8 cellular contexts compared by ENCODE assay signal in genomic region chr3:136860541-136860940, GRCh38. TPM values are rescaled to one million over a fixed set of nuclear protein-coding genes. Genes with fewer than 3 reads are reported as not detected.
A peak's percentile ranks its signal among the peaks of the same experiment; 100 is the strongest.
DNase-seq lines count a peak whose midpoint lies in the region; ATAC-seq and TF ChIP-seq lines count a peak whose summit lies in the region.

No MANE protein-coding gene starts in this region.

- H3K4me3 ChIP-seq in GM06990 (replicated peaks; ENCODE audit: low read depth, low read length) (peak overlapping the region; percentile 71), coronary artery (no peak overlapping the region)

- no peak overlapping the region for H3K27ac ChIP-seq in coronary artery

- H3K9me3 Mint-ChIP-seq in effector memory CD8-positive, alpha-beta T cell = peaks cover 3 to 5% of the 10 kb centered on the region in 2 donors
- H3K9me3 Mint-ChIP-seq in progenitor cell of endocrine pancreas (ENCODE audit: low read depth) = no peaks in the 10 kb centered on the region

- no peak for ATAC-seq in effector memory CD8-positive, alpha-beta T cell (replicated peaks)
- no peak for ATAC-seq in HG03439 (IDR thresholded peaks at IDR 0.05; ENCODE audit: unreplicated experiment)
- no peak for ATAC-seq in left ventricle myocardium superior

- no peaks in the 10 kb centered on the region for H3K27me3 ChIP-seq in GM06990 (replicated peaks; ENCODE audit: control insufficient read depth, insufficient read depth, low read length)

- peak overlapping the region; percentile 94 to 96 for H3K27ac Mint-ChIP-seq in effector memory CD8-positive, alpha-beta T cell
- H3K27ac Mint-ChIP-seq in progenitor cell of endocrine pancreas = peak overlapping the region; percentile 96

- intact Hi-C loops in left ventricle myocardium superior (cut with micrococcal nuclease) = no loop called here

- TF ChIP-seq CTCF in GM06990 (IDR thresholded peaks at IDR 0.05; ENCODE audit: insufficient read depth, low read length, poor library complexity, severe bottlenecking) (no peak), progenitor cell of endocrine pancreas (IDR thresholded peaks at IDR 0.05; ENCODE audit: unreplicated experiment) (no peak), coronary artery (IDR thresholded peaks at IDR 0.05) (no peak)

- peaks cover 22% of the 10 kb centered on the region for H3K36me3 Mint-ChIP-seq in effector memory CD8-positive, alpha-beta T cell (ENCODE audit: insufficient read depth)
- peaks cover 8% of the 10 kb centered on the region for H3K36me3 Mint-ChIP-seq in progenitor cell of endocrine pancreas (ENCODE audit: insufficient read depth)

- peak overlapping the region; percentile 93 to 94 for H3K4me3 Mint-ChIP-seq in effector memory CD8-positive, alpha-beta T cell
- peak overlapping the region; percentile 95 for H3K4me3 Mint-ChIP-seq in progenitor cell of endocrine pancreas (ENCODE audit: low read depth)

- peaks cover 28 to 61% of the 10 kb centered on the region in 2 donors for H3K4me1 Mint-ChIP-seq in effector memory CD8-positive, alpha-beta T cell (ENCODE audit: low read depth in 2 of 2)
- H3K4me1 Mint-ChIP-seq in progenitor cell of endocrine pancreas (ENCODE audit: low read depth) = peaks cover 24% of the 10 kb centered on the region

- H3K27me3 Mint-ChIP-seq in effector memory CD8-positive, alpha-beta T cell = no peaks in the 10 kb centered on the region
- H3K27me3 Mint-ChIP-seq in progenitor cell of endocrine pancreas = no peaks in the 10 kb centered on the region

- DNase-seq in GM06990 (ENCODE audit: extremely low read depth, insufficient read length) (no peak), NCI-H2107 treated with DMSO at 0.1 percent for 48 hours (lab: John Stamatoyannopoulos, UW; ENCODE audit: unreplicated experiment) (peak; percentile 60), progenitor cell of endocrine pancreas (ENCODE audit: low spot score, unreplicated experiment) (no peak), coronary artery (ENCODE audit: low spot score) (no peak), left ventricle myocardium superior (no peak)
- DNase-seq in effector memory CD8-positive, alpha-beta T cell = no peak
- DNase-seq in stimulated activated CD4-positive, alpha-beta T cell treated with anti-CD3 and anti-CD28 coated beads, Interleukin-1b, Interleukin-23, amount 100 ng/mL, for 48 hours = no peak

- H3K36me3 ChIP-seq in GM06990 (ENCODE audit: control insufficient read depth, insufficient read depth, low read length) = peaks cover 1% of the 10 kb centered on the region

RNA-seq across cellular contexts. Expression of gene NCK1, which starts 1.5 kb away (rescaled TPM):
- total RNA-seq in progenitor cell of endocrine pancreas (23.8 and 26.2 TPM in 2 replicates), left ventricle myocardium superior (22.4 TPM)

RNA-seq across cellular contexts. Expression of gene SLC35G2, which starts 41.6 kb away (rescaled TPM):
- total RNA-seq in progenitor cell of endocrine pancreas = 2.3 and 2.4 TPM in 2 replicates
- 2.3 TPM for total RNA-seq in left ventricle myocardium superior
